In genomic region chr3:4996771-4997291, GRCh38 we compare ENCODE assay signal across 1 cellular context.
TF ChIP-seq lines count a peak whose summit lies in the region.

No MANE protein-coding gene starts in this region.

TF ChIP-seq in HepG2, 621 proteins besides CTCF, POLR2A, EP300 and RAD21 (continued from another document):
- no peak for TF ChIP-seq ZHX1 (CRISPR knock-in tag; IDR thresholded peaks at IDR 0.05; ENCODE audit: low read depth)
